In the genomic region with DNA sequence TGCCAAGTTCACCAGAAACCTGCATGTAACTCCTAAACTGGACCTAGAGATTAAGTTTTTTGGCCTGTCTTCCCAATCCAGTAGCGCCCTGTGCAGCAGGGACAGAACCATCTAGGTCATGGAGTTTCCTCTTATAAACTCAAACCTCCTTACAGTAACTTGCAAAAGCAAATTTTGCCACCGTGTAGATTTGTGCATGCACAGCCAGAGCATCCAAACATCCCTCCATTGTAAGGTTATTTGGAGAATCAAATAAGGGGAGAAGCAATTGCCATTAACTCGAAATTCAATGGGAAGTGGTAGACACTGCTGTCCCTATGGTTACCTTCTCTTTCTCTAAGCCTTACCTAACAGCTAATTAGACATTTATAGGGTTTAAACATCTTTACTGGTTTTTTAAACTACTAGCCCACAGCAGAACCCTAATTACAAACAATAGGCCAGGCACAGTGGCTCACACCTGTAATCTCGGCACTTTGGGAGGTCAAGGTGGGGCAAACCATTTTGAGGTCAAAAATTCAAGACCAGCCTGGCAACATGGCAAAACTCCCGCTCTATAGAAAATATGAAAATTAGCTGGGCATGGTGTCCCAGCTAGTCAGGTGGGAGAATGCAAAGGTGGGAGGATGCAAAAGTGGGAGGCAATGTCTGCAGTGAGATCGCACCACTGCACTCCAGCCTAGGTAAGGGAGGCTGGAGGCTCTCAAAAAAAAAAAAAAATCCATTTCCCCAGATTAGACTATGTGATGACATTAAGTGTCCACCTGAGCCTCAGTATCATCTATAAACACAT, we compare ENCODE assay signal across 11 cellular contexts. TPM values are rescaled to one million over a fixed set of nuclear protein-coding genes. Genes with fewer than 3 reads are reported as not detected.
DNase-seq lines count a peak whose midpoint lies in the region; ATAC-seq, FAIRE-seq and TF ChIP-seq lines count a peak whose summit lies in the region.
"Had no signal": no experiment of that assay in that cellular context is flagged by ENCODE, and none has a peak within 500 bp of the region (broad histone marks: within the 10 kb centered on the region; RNA-seq: fewer than 3 reads in every experiment).

No MANE protein-coding gene starts in this region.

- TF ChIP-seq EP300 in A549 (IDR thresholded peaks at IDR 0.05) = no peak

- H3K4me3 Mint-ChIP-seq in central memory CD8-positive, alpha-beta T cell = no peak overlapping the region

- H3K4me2 ChIP-seq in A549 = peak overlapping the region; percentile 91; the same call in 2 of the 3 replicates

- ATAC-seq in A549 (no peak), HG03342 (IDR thresholded peaks at IDR 0.05; ENCODE audit: unreplicated experiment) (no peak), GM21529 (IDR thresholded peaks at IDR 0.05; ENCODE audit: unreplicated experiment) (no peak)
- no peak for ATAC-seq in central memory CD8-positive, alpha-beta T cell (replicated peaks; ENCODE audit: extremely low read depth, poor library complexity, severe bottlenecking)

- DNase-seq in A549 (ENCODE audit: low read depth in 1 of 2, low spot score in 1 of 2) (no peak), DMS 273 (lab: John Stamatoyannopoulos, UW; ENCODE audit: unreplicated experiment) (peak; percentile 40), NCI-H69 (lab: John Stamatoyannopoulos, UW) (peak; percentile 52), GM03348 (ENCODE audit: low spot score) (no peak), T-helper 9 cell (no peak)
- no peak for DNase-seq in central memory CD8-positive, alpha-beta T cell (ENCODE audit: low spot score in 2 of 2)
- DNase-seq: amniotic stem cell, left cardiac atrium, NCI-H1436 had no signal

- WGBS in A549 (ENCODE audit: missing lambda C conversion rate) = 50% methylated on average over 6 of the region's 6 CpGs

- FAIRE-seq in A549 (lab: Jason Lieb, UNC) = no peak

- H3K36me3 Mint-ChIP-seq in central memory CD8-positive, alpha-beta T cell (ENCODE audit: insufficient read depth) = peaks cover 81% of the 10 kb centered on the region

- POLR2A ChIA-PET in A549 (lab: Yijun Ruan, JAX) = interaction anchor here (0.6 kb wide), 1 partner anchor 34 kb away, joined by 8 read pairs; no protein-coding TSS in a partner anchor

- no peak for TF ChIP-seq CTCF in A549 (IDR thresholded peaks at IDR 0.05)

- H3K4me3 ChIP-seq in A549 = no peak overlapping the region

- no peaks in the 10 kb centered on the region for H3K27me3 Mint-ChIP-seq in central memory CD8-positive, alpha-beta T cell

- CTCF ChIA-PET in A549 (lab: Yijun Ruan, JAX) = interaction anchor here (0.6 to 3.0 kb wide), 9 partner anchors 11 to 202 kb away, joined by 3 to 27 read pairs (median 4); no protein-coding TSS in a partner anchor

- no peaks in the 10 kb centered on the region for H3K9me3 ChIP-seq in A549

- peak overlapping the region; percentile 64 for H3K27ac Mint-ChIP-seq in central memory CD8-positive, alpha-beta T cell (ENCODE audit: low read depth)

- H3K27ac ChIP-seq in A549 = no peak overlapping the region

- peaks cover 64% of the 10 kb centered on the region for H3K4me1 Mint-ChIP-seq in central memory CD8-positive, alpha-beta T cell

- TF ChIP-seq POLR2A in A549 (IDR thresholded peaks at IDR 0.05; ENCODE audit: low read length) = no peak

- H3K9me3 Mint-ChIP-seq in central memory CD8-positive, alpha-beta T cell = no peaks in the 10 kb centered on the region

- peaks cover 44% of the 10 kb centered on the region for H3K4me1 ChIP-seq in A549

- no peak for TF ChIP-seq RAD21 in A549 (conservative IDR thresholded peaks at IDR 0.05 in 1 of 2, IDR thresholded peaks at IDR 0.05 in 1 of 2)

TF ChIP-seq in A549, 52 proteins besides CTCF, POLR2A, EP300 and RAD21:
- TF ChIP-seq FOXS1 (CRISPR knock-in tag; IDR thresholded peaks at IDR 0.05) = no peak
- TF ChIP-seq NR3C1 (IDR thresholded peaks at IDR 0.05) = no peak
- TF ChIP-seq TFCP2L1 (CRISPR knock-in tag; IDR thresholded peaks at IDR 0.05) = 0 out of 2 replicates have a peak, but pooled peaks have one; percentile 33
- no peak for TF ChIP-seq ESRRA (IDR thresholded peaks at IDR 0.05; ENCODE audit: borderline replicate concordance, low read length)
- no peak for TF ChIP-seq FOSB (CRISPR knock-in tag; IDR thresholded peaks at IDR 0.05)
- TF ChIP-seq JUN (IDR thresholded peaks at IDR 0.05) = 0 out of 5 replicates have a peak, but pooled peaks of 1 of the 2 experiments have one; percentile 23
- TF ChIP-seq, protein P1, sequence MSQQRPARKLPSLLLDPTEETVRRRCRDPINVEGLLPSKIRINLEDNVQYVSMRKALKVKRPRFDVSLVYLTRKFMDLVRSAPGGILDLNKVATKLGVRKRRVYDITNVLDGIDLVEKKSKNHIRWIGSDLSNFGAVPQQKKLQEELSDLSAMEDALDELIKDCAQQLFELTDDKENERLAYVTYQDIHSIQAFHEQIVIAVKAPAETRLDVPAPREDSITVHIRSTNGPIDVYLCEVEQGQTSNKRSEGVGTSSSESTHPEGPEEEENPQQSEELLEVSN (IDR thresholded peaks at IDR 0.05; ENCODE audit: borderline replicate concordance, low read depth) = no peak

RNA-seq across cellular contexts. Expression of a gene that starts 6.6 kb away (rescaled TPM):
- polyA plus RNA-seq in A549 (2011; rRNA removed) (1,869 and 3,170 TPM in 2 replicates), A549 (2017; fragmentation: RNase III; extraction: RNeasy Plus Mini Kit Qiagen cat#74134 plus additional on column Dnase treatment) (1,648 to 2,282 TPM (median 2,091 TPM) in 3 replicates)
- 2,142 and 2,722 TPM in 2 replicates for polyA plus RNA-seq in A549 (2012; cell fraction: cytosol; rRNA removed)
- 1,338 and 1,457 TPM in 2 replicates for polyA plus RNA-seq in A549 (2012; cell fraction: nucleus; rRNA removed)
- polyA minus RNA-seq in A549 (2011; rRNA and poly(A)+ RNA removed) = 1,549 and 2,541 TPM in 2 replicates

Comparison
In these comparisons a context has a peak if more than half of its experiments do, and no peak if none do; other contexts are left out.
1. DNase-seq: peak in DMS 273 (single experiment) and NCI-H69 (single experiment); none in A549 (0 of 2), central memory CD8-positive, alpha-beta T cell (0 of 2), GM03348 (single experiment) and T-helper 9 cell (single experiment).